ENCODE assay signal across 18 cellular contexts in genomic region chr12:106480259-106480658, GRCh38.
"Had no signal": no experiment of that assay in that cellular context is flagged by ENCODE, and none has a peak within 500 bp of the region (broad histone marks: within the 10 kb centered on the region; RNA-seq: fewer than 3 reads in every experiment).

No MANE protein-coding gene starts in this region.

- H3K27me3 ChIP-seq: esophagus squamous epithelium, right atrium auricular region, sigmoid colon, suprapubic skin, thyroid gland, uterus had no signal

- H3K4me1 ChIP-seq: esophagus squamous epithelium, psoas muscle, right atrium auricular region, suprapubic skin, thyroid gland, uterus had no signal

- H3K27ac Mint-ChIP-seq: type B pancreatic cell had no signal

- H3K27ac ChIP-seq: coronary artery, esophagus squamous epithelium, psoas muscle, right atrium auricular region, sigmoid colon, skin epidermis, suprapubic skin, thyroid gland, uterus had no signal

- ATAC-seq: naive thymus-derived CD4-positive, alpha-beta T cell; psoas muscle had no signal

- H3K27me3 Mint-ChIP-seq: naive thymus-derived CD4-positive, alpha-beta T cell; type B pancreatic cell had no signal

- H3K4me3 ChIP-seq: coronary artery, esophagus squamous epithelium, psoas muscle, right atrium auricular region, sigmoid colon, skin epidermis, suprapubic skin, thyroid gland, uterus had no signal

- H3K4me3 Mint-ChIP-seq: naive thymus-derived CD4-positive, alpha-beta T cell; nephron progenitor cell; type B pancreatic cell had no signal

- H3K9me3 ChIP-seq: esophagus squamous epithelium, psoas muscle, right atrium auricular region, sigmoid colon, suprapubic skin, thyroid gland, uterus had no signal

- H3K36me3 ChIP-seq: right atrium auricular region, sigmoid colon, thyroid gland, uterus had no signal

- DNase-seq: effector CD4-positive, alpha-beta T cell; esophagus squamous epithelium; foreskin fibroblast; hippocampal formation; mammary epithelial cell; naive thymus-derived CD4-positive, alpha-beta T cell; nephron progenitor cell; psoas muscle; sigmoid colon; stimulated activated CD4-positive, alpha-beta T cell treated with anti-CD3 and anti-CD28 coated beads, Interleukin-12 subunit alpha, Interleukin-12 subunit beta, amount 100 ng/mL, for 4 hours; stimulated activated naive CD4-positive, alpha-beta T cell treated with Interleukin-2 at 50 U/mL for 16 hours; thyroid gland; uterus had no signal
